ENCODE assay signal across 11 cellular contexts in genomic region chr1:52008074-52008809, GRCh38.
"Had no signal": no experiment of that assay in that cellular context is flagged by ENCODE, and none has a peak within 500 bp of the region (broad histone marks: within the 10 kb centered on the region; RNA-seq: fewer than 3 reads in every experiment).

No MANE protein-coding gene starts in this region.

- H3K4me3 Mint-ChIP-seq: activated CD4-positive, alpha-beta memory T cell treated with anti-CD3 and anti-CD28 coated beads, Interleukin-2, amount 10 ng/mL, durations not matched to agents 7 days and 5 days; activated naive CD8-positive, alpha-beta T cell treated with anti-CD3 and anti-CD28 coated beads, Interleukin-2, amount 10 ng/mL, durations not matched to agents 7 days and 5 days; activated T-cell treated with anti-CD3 and anti-CD28 coated beads, Interleukin-2, amount 50 U/mL, for 72 hours; stimulated activated memory B cell treated with anti-CD40 and anti-IgM and Interleukin-4, amounts not matched to agents 10 μg/mL and 1 μg/mL and 100 μg/mL, for 72 hours had no signal

- H3K9me3 Mint-ChIP-seq: activated CD4-positive, alpha-beta memory T cell treated with anti-CD3 and anti-CD28 coated beads, Interleukin-2, amount 10 ng/mL, durations not matched to agents 7 days and 5 days; activated naive CD8-positive, alpha-beta T cell treated with anti-CD3 and anti-CD28 coated beads, Interleukin-2, amount 10 ng/mL, durations not matched to agents 7 days and 5 days; activated T-cell treated with anti-CD3 and anti-CD28 coated beads, Interleukin-2, amount 50 U/mL, for 72 hours; stimulated activated memory B cell treated with anti-CD40 and anti-IgM and Interleukin-4, amounts not matched to agents 10 μg/mL and 1 μg/mL and 100 μg/mL, for 72 hours had no signal

- H3K27me3 ChIP-seq: foreskin keratinocyte, upper lobe of left lung had no signal

- FAIRE-seq: bronchial epithelial cell, endothelial cell of umbilical vein had no signal

- H3K27ac Mint-ChIP-seq: activated CD4-positive, alpha-beta memory T cell treated with anti-CD3 and anti-CD28 coated beads, Interleukin-2, amount 10 ng/mL, durations not matched to agents 7 days and 5 days; activated naive CD8-positive, alpha-beta T cell treated with anti-CD3 and anti-CD28 coated beads, Interleukin-2, amount 10 ng/mL, durations not matched to agents 7 days and 5 days; activated T-cell treated with anti-CD3 and anti-CD28 coated beads, Interleukin-2, amount 50 U/mL, for 72 hours; stimulated activated memory B cell treated with anti-CD40 and anti-IgM and Interleukin-4, amounts not matched to agents 10 μg/mL and 1 μg/mL and 100 μg/mL, for 72 hours had no signal

- H3K9me3 ChIP-seq: upper lobe of left lung had no signal

- H3K36me3 Mint-ChIP-seq: activated naive CD8-positive, alpha-beta T cell treated with anti-CD3 and anti-CD28 coated beads, Interleukin-2, amount 10 ng/mL, durations not matched to agents 7 days and 5 days; stimulated activated memory B cell treated with anti-CD40 and anti-IgM and Interleukin-4, amounts not matched to agents 10 μg/mL and 1 μg/mL and 100 μg/mL, for 72 hours had no signal

- H3K4me3 ChIP-seq: upper lobe of left lung had no signal

- H3K4me1 Mint-ChIP-seq: activated CD4-positive, alpha-beta memory T cell treated with anti-CD3 and anti-CD28 coated beads, Interleukin-2, amount 10 ng/mL, durations not matched to agents 7 days and 5 days had no signal

- DNase-seq: activated CD4-positive, alpha-beta memory T cell treated with anti-CD3 and anti-CD28 coated beads, Interleukin-2, amount 10 ng/mL, durations not matched to agents 7 days and 5 days; activated gamma-delta T cell treated with Interleukin-2 at 50 U/mL for 16 hours; activated naive CD8-positive, alpha-beta T cell treated with anti-CD3 and anti-CD28 coated beads, Interleukin-2, amount 10 ng/mL, durations not matched to agents 7 days and 5 days; activated T-cell treated with anti-CD3 and anti-CD28 coated beads, Interleukin-2, amount 50 U/mL, for 72 hours; anterior cingulate cortex; foreskin keratinocyte; right cardiac atrium; upper lobe of left lung had no signal

- H3K27ac ChIP-seq: foreskin keratinocyte, upper lobe of left lung had no signal

- H3K36me3 ChIP-seq: upper lobe of left lung had no signal

- ATAC-seq: activated T-cell treated with anti-CD3 and anti-CD28 coated beads, Interleukin-2, amount 50 U/mL, for 72 hours; foreskin keratinocyte; right cardiac atrium; stimulated activated memory B cell treated with anti-CD40 and anti-IgM and Interleukin-4, amounts not matched to agents 10 μg/mL and 1 μg/mL and 100 μg/mL, for 72 hours had no signal
